In genomic region chr1:116415699-116416533, GRCh38 we compare ENCODE assay signal across 11 cellular contexts. TPM values are rescaled to one million over a fixed set of nuclear protein-coding genes. Genes with fewer than 3 reads are reported as not detected.
DNase-seq lines count a peak whose midpoint lies in the region; ATAC-seq lines count a peak whose summit lies in the region.
"Had no signal": no experiment of that assay in that cellular context is flagged by ENCODE, and none has a peak within 500 bp of the region (broad histone marks: within the 10 kb centered on the region; RNA-seq: fewer than 3 reads in every experiment).

No MANE protein-coding gene starts in this region.

- no peak for ATAC-seq in activated CD8-positive, alpha-beta memory T cell treated with anti-CD3 and anti-CD28 coated beads, Interleukin-2, amount 10 ng/mL, durations not matched to agents 7 days and 5 days
- peak; percentile 72 to 85 for ATAC-seq in right cardiac atrium

- peak; percentile 55 for DNase-seq in activated CD8-positive, alpha-beta memory T cell treated with anti-CD3 and anti-CD28 coated beads, Interleukin-2, amount 10 ng/mL, durations not matched to agents 7 days and 5 days
- DNase-seq in activated CD8-positive, alpha-beta memory T cell treated with anti-CD3 and anti-CD28 coated beads, Interleukin-2, amount 50 U/mL, for 4 hours = no peak
- DNase-seq in right cardiac atrium (peak in 2 of 3 donors; percentile 56 to 59), NCI-H2171 (lab: John Stamatoyannopoulos, UW) (no peak)
- no peak for DNase-seq in activated CD4-positive, alpha-beta T cell treated with anti-CD3 and anti-CD28 coated beads for 4 hours
- DNase-seq in stimulated activated CD4-positive, alpha-beta T cell treated with anti-CD3 and anti-CD28 coated beads, Interleukin-2, amount 100 ng/mL, for 48 hours = no peak
- DNase-seq: activated B cell treated with CpG ODN at 0.5 μM for 24 hours, NCI-H1694 treated with DMSO at 0.1 percent for 48 hours had no signal

- peak overlapping the region; percentile 54 for H3K27ac Mint-ChIP-seq in activated CD8-positive, alpha-beta memory T cell treated with anti-CD3 and anti-CD28 coated beads, Interleukin-2, amount 10 ng/mL, durations not matched to agents 7 days and 5 days
- H3K27ac Mint-ChIP-seq: activated B cell treated with CpG ODN at 0.5 μM for 24 hours; dendritic cell treated with granulocyte-macrophage colony-stimulating factor and Interleukin-4, amounts not matched to agents 40 ng/mL and 50 ng/mL, for 4 days had no signal

- H3K27ac ChIP-seq in angular gyrus (ENCODE audit: low read depth, low read length) = peak overlapping the region; percentile 81
- peak overlapping the region; percentile 72 for H3K27ac ChIP-seq in right cardiac atrium (ENCODE audit: low read length)
- peak overlapping the region; percentile 55 for H3K27ac ChIP-seq in temporal lobe (ENCODE audit: low read depth, low read length)

- H3K27me3 Mint-ChIP-seq in activated CD8-positive, alpha-beta memory T cell treated with anti-CD3 and anti-CD28 coated beads, Interleukin-2, amount 10 ng/mL, durations not matched to agents 7 days and 5 days = no peaks in the 10 kb centered on the region
- H3K27me3 Mint-ChIP-seq: activated B cell treated with CpG ODN at 0.5 μM for 24 hours had no signal

- WGBS in right cardiac atrium = 39% methylated on average over 5 of the region's 5 CpGs

- H3K27me3 ChIP-seq in right cardiac atrium (ENCODE audit: control insufficient read depth, insufficient read depth) = no peaks in the 10 kb centered on the region

- peaks cover 11% of the 10 kb centered on the region for H3K36me3 Mint-ChIP-seq in activated CD8-positive, alpha-beta memory T cell treated with anti-CD3 and anti-CD28 coated beads, Interleukin-2, amount 10 ng/mL, durations not matched to agents 7 days and 5 days

- H3K4me3 Mint-ChIP-seq in activated CD8-positive, alpha-beta memory T cell treated with anti-CD3 and anti-CD28 coated beads, Interleukin-2, amount 10 ng/mL, durations not matched to agents 7 days and 5 days = no peak overlapping the region
- H3K4me3 Mint-ChIP-seq: activated B cell treated with CpG ODN at 0.5 μM for 24 hours; dendritic cell treated with granulocyte-macrophage colony-stimulating factor and Interleukin-4, amounts not matched to agents 40 ng/mL and 50 ng/mL, for 4 days had no signal

- H3K9me3 Mint-ChIP-seq in activated CD8-positive, alpha-beta memory T cell treated with anti-CD3 and anti-CD28 coated beads, Interleukin-2, amount 10 ng/mL, durations not matched to agents 7 days and 5 days (ENCODE audit: low read depth) = no peaks in the 10 kb centered on the region
- H3K9me3 Mint-ChIP-seq: activated B cell treated with CpG ODN at 0.5 μM for 24 hours; dendritic cell treated with granulocyte-macrophage colony-stimulating factor and Interleukin-4, amounts not matched to agents 40 ng/mL and 50 ng/mL, for 4 days had no signal

- intact Hi-C loops in right cardiac atrium (cut with DNase I) = loop anchor here in 1 of 4 donors (5.0 kb wide), 2 partner anchors 39 to 61 kb away; no protein-coding TSS in a partner anchor

- peaks cover 7% of the 10 kb centered on the region for H3K4me1 ChIP-seq in right cardiac atrium (ENCODE audit: control insufficient read depth, insufficient read depth, low read length)

- H3K4me3 ChIP-seq in right cardiac atrium (ENCODE audit: low read length) = no peak overlapping the region

- peaks cover 62% of the 10 kb centered on the region for H3K4me1 Mint-ChIP-seq in activated CD8-positive, alpha-beta memory T cell treated with anti-CD3 and anti-CD28 coated beads, Interleukin-2, amount 10 ng/mL, durations not matched to agents 7 days and 5 days

- CTCF ChIA-PET in activated CD8-positive, alpha-beta memory T cell treated with anti-CD3 and anti-CD28 coated beads, Interleukin-2, amount 10 ng/mL, durations not matched to agents 7 days and 5 days (lab: Charles Lee) = interaction anchor here (0.8 to 3.4 kb wide), 3 partner anchors 39 to 277 kb away, joined by 3 to 22 read pairs (median 5); no protein-coding TSS in a partner anchor

- no peaks in the 10 kb centered on the region for H3K9me3 ChIP-seq in right cardiac atrium (ENCODE audit: control insufficient read depth, low read length)

RNA-seq across cellular contexts. Expression of gene ATP1A1, which starts 42.9 kb away (rescaled TPM):
- 100 to 1,000 TPM; 169 to 206 TPM for total RNA-seq in activated CD8-positive, alpha-beta memory T cell treated with anti-CD3 and anti-CD28 coated beads, Interleukin-2, amount 10 ng/mL, durations not matched to agents 7 days and 5 days
- 100 to 1,000 TPM; 166 to 326 (median 226) TPM for total RNA-seq in right cardiac atrium
- 155 TPM for polyA plus RNA-seq in right cardiac atrium
- total RNA-seq in temporal lobe = 98.8 TPM

Comparison
In these comparisons a context has a peak if more than half of its experiments do, and no peak if none do; other contexts are left out.
1. DNase-seq: peak in activated CD8-positive, alpha-beta memory T cell treated with anti-CD3 and anti-CD28 coated beads, Interleukin-2, amount 10 ng/mL, durations not matched to agents 7 days and 5 days (single experiment) and right cardiac atrium (2 of 3); none in activated CD8-positive, alpha-beta memory T cell treated with anti-CD3 and anti-CD28 coated beads, Interleukin-2, amount 50 U/mL, for 4 hours (single experiment), activated CD4-positive, alpha-beta T cell treated with anti-CD3 and anti-CD28 coated beads for 4 hours (0 of 2), NCI-H2171 (single experiment) and stimulated activated CD4-positive, alpha-beta T cell treated with anti-CD3 and anti-CD28 coated beads, Interleukin-2, amount 100 ng/mL, for 48 hours (0 of 2).
2. Peak in every context shown above with its lines, with median percentiles within 50 percentile points of each other: H3K27ac ChIP-seq.